8 cellular contexts compared by ENCODE assay signal in the genomic region with DNA sequence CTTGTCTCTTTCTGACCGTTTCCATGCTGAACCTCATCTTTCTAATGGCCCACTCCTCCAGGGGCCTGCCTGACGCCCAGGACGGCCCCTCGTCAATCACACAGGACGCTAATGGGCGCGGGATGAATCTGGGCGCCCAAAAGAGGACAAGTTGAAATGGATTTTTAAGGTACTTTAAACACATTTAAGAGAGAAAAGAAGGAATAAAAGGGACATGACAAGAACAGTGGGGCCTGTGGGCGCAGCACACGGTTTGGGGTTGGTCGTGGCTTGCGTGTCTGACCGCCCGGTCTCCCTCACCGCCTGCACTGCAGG. TPM values are rescaled to one million over a fixed set of nuclear protein-coding genes. Genes with fewer than 3 reads are reported as not detected.
A peak's percentile ranks its signal among the peaks of the same experiment; 100 is the strongest.
DNase-seq lines count a peak whose midpoint lies in the region; ATAC-seq and TF ChIP-seq lines count a peak whose summit lies in the region.

No MANE protein-coding gene starts in this region.

- H3K36me3 Mint-ChIP-seq in activated T-cell treated with anti-CD3 and anti-CD28 coated beads, Interleukin-2, amount 50 U/mL, for 4 hours (ENCODE audit: insufficient read depth) = peaks cover 6% of the 10 kb centered on the region
- H3K36me3 Mint-ChIP-seq in activated CD8-positive, alpha-beta T cell treated with anti-CD3 and anti-CD28 coated beads for 36 hours (ENCODE audit: low read depth) = peaks cover 25% of the 10 kb centered on the region
- H3K36me3 Mint-ChIP-seq in immature natural killer cell = peaks cover 0 to 3% (median 0%) of the 10 kb centered on the region in 3 donors

- H3K27me3 ChIP-seq in testis = no peaks in the 10 kb centered on the region

- no peak for TF ChIP-seq POLR2A in testis (IDR thresholded peaks at IDR 0.05)

- no peak for TF ChIP-seq CTCF in activated CD8-positive, alpha-beta T cell treated with anti-CD3 and anti-CD28 coated beads for 36 hours (IDR thresholded peaks at IDR 0.05)
- no peak for TF ChIP-seq CTCF in testis (IDR thresholded peaks at IDR 0.05)

- intact Hi-C loops in activated CD8-positive, alpha-beta T cell treated with anti-CD3 and anti-CD28 coated beads for 36 hours (cut with micrococcal nuclease) = loop anchor here (5.0 kb wide), 1 partner anchor 36 kb away; no protein-coding TSS in a partner anchor
- intact Hi-C loops in testis (cut with DNase I; ENCODE audit: low total_unique reads) = no loop called here

- no peaks in the 10 kb centered on the region for H3K9me3 ChIP-seq in testis

- H3K36me3 ChIP-seq in testis (ENCODE audit: low read depth, missing control alignments) = no peaks in the 10 kb centered on the region

- peaks cover 33% of the 10 kb centered on the region for H3K4me1 Mint-ChIP-seq in activated T-cell treated with anti-CD3 and anti-CD28 coated beads, Interleukin-2, amount 50 U/mL, for 4 hours (ENCODE audit: low read depth)
- peaks cover 35% of the 10 kb centered on the region for H3K4me1 Mint-ChIP-seq in activated CD8-positive, alpha-beta T cell treated with anti-CD3 and anti-CD28 coated beads for 36 hours (ENCODE audit: low read depth)
- H3K4me1 Mint-ChIP-seq in immature natural killer cell = peaks cover 38 to 39% of the 10 kb centered on the region in 2 donors

- peak overlapping the region; percentile 80 for H3K4me3 Mint-ChIP-seq in activated T-cell treated with anti-CD3 and anti-CD28 coated beads, Interleukin-2, amount 50 U/mL, for 4 hours
- H3K4me3 Mint-ChIP-seq in activated CD8-positive, alpha-beta T cell treated with anti-CD3 and anti-CD28 coated beads for 36 hours = peak overlapping the region; percentile 74
- H3K4me3 Mint-ChIP-seq in immature natural killer cell = peak overlapping the region; percentile 83 to 90 (median 88)

- peak overlapping the region; percentile 67 to 73 for H3K4me3 ChIP-seq in testis

- H3K9me3 Mint-ChIP-seq in activated T-cell treated with anti-CD3 and anti-CD28 coated beads, Interleukin-2, amount 50 U/mL, for 4 hours = peaks cover 3% of the 10 kb centered on the region
- peaks cover 17% of the 10 kb centered on the region for H3K9me3 Mint-ChIP-seq in activated CD8-positive, alpha-beta T cell treated with anti-CD3 and anti-CD28 coated beads for 36 hours
- peaks cover 0 to 12% (median 7%) of the 10 kb centered on the region in 6 donors for H3K9me3 Mint-ChIP-seq in immature natural killer cell

- POLR2A ChIA-PET in activated CD8-positive, alpha-beta T cell treated with anti-CD3 and anti-CD28 coated beads for 36 hours (lab: Charles Lee) = no interaction called here

- no peaks in the 10 kb centered on the region for H3K27me3 Mint-ChIP-seq in activated T-cell treated with anti-CD3 and anti-CD28 coated beads, Interleukin-2, amount 50 U/mL, for 4 hours (ENCODE audit: low read depth)
- no peaks in the 10 kb centered on the region for H3K27me3 Mint-ChIP-seq in activated CD8-positive, alpha-beta T cell treated with anti-CD3 and anti-CD28 coated beads for 36 hours
- H3K27me3 Mint-ChIP-seq in immature natural killer cell (ENCODE audit: low read depth in 3 of 3) = peaks cover 10 to 18% (median 17%) of the 10 kb centered on the region in 3 donors

- no peak overlapping the region for H3K27ac ChIP-seq in testis

- CTCF ChIA-PET in activated CD8-positive, alpha-beta T cell treated with anti-CD3 and anti-CD28 coated beads for 36 hours (lab: Charles Lee) = interaction anchor here (1.0 kb wide), 1 partner anchor 43 kb away, joined by 3 read pairs; no protein-coding TSS in a partner anchor

- WGBS in testis, 2 donors = 2 to 3% methylated on average over 11 to 15 of the region's 15 CpGs

- H3K27ac Mint-ChIP-seq in activated CD8-positive, alpha-beta T cell treated with anti-CD3 and anti-CD28 coated beads for 36 hours = peak overlapping the region; percentile 58
- peak overlapping the region; percentile 83 to 92 (median 88) for H3K27ac Mint-ChIP-seq in immature natural killer cell

- no peak for DNase-seq in activated T-cell treated with anti-CD3 and anti-CD28 coated beads, Interleukin-2, amount 50 U/mL, for 4 hours
- DNase-seq in activated T-cell treated with anti-CD3 and anti-CD28 coated beads for 4 hours (no peak), immature natural killer cell (no peak), testis (no peak), NCI-H2171 treated with DMSO at 0.1 percent for 48 hours (lab: John Stamatoyannopoulos, UW) (no peak)
- no peak for DNase-seq in activated CD8-positive, alpha-beta T cell treated with anti-CD3 and anti-CD28 coated beads for 36 hours

- ATAC-seq in activated T-cell treated with anti-CD3 and anti-CD28 coated beads, Interleukin-2, amount 50 U/mL, for 4 hours = peak in 1 of 2 donors; percentile 15
- peak; percentile 10 for ATAC-seq in activated CD8-positive, alpha-beta T cell treated with anti-CD3 and anti-CD28 coated beads for 36 hours
- ATAC-seq in HG02623 (IDR thresholded peaks at IDR 0.05; ENCODE audit: unreplicated experiment) (no peak), HG03457 (IDR thresholded peaks at IDR 0.05; ENCODE audit: unreplicated experiment) (no peak)

- peaks cover 23% of the 10 kb centered on the region for H3K4me1 ChIP-seq in testis

RNA-seq across cellular contexts. Expression of a gene that starts 0.6 kb away (rescaled TPM):
- 10 to 100 TPM; 64.2 to 66.2 (median 66.1) TPM for total RNA-seq in activated T-cell treated with anti-CD3 and anti-CD28 coated beads, Interleukin-2, amount 50 U/mL, for 4 hours
- 10 to 100 TPM; 96.5 to 99.5 TPM for total RNA-seq in activated CD8-positive, alpha-beta T cell treated with anti-CD3 and anti-CD28 coated beads for 36 hours
- polyA plus RNA-seq in immature natural killer cell (100 to 1,000 TPM; 274 to 339 (median 323) TPM), testis (ENCODE audit: insufficient read depth, low read depth, low replicate concordance) (68.3 TPM)
- total RNA-seq in testis = 10 to 100 TPM; 72.8 to 77.8 TPM
